19 cellular contexts compared by ENCODE assay signal in genomic region chr1:5965586-5966131, GRCh38.
"Had no signal": no experiment of that assay in that cellular context is flagged by ENCODE, and none has a peak within 500 bp of the region (broad histone marks: within the 10 kb centered on the region; RNA-seq: fewer than 3 reads in every experiment).

No MANE protein-coding gene starts in this region.

- ATAC-seq: gastrocnemius medialis; left ventricle myocardium superior; lower lobe of right lung; natural killer cell; psoas muscle; stimulated activated naive B cell treated with anti-CD40 and anti-IgM and Interleukin-4, amounts not matched to agents 10 μg/mL and 1 μg/mL and 100 μg/mL, for 72 hours had no signal

- H3K9me3 Mint-ChIP-seq: natural killer cell; neural progenitor cell; stimulated activated naive B cell treated with anti-CD40 and anti-IgM and Interleukin-4, amounts not matched to agents 10 μg/mL and 1 μg/mL and 100 μg/mL, for 72 hours; stimulated activated naive CD8-positive, alpha-beta T cell treated with anti-CD3 and anti-CD28 coated beads, Interleukin-15, Interleukin-2, amounts not matched to agents 100 ng/mL and 50 ng/mL, for 24 hours had no signal

- H3K9ac ChIP-seq: neural progenitor cell, parathyroid adenoma had no signal

- H3K4me3 ChIP-seq: dorsolateral prefrontal cortex, gastrocnemius medialis, lower lobe of right lung, neural progenitor cell, psoas muscle, skin epidermis, spleen, thoracic aorta, tibial nerve, vagina had no signal

- H3K4me1 Mint-ChIP-seq: natural killer cell; neural progenitor cell; stimulated activated naive B cell treated with anti-CD40 and anti-IgM and Interleukin-4, amounts not matched to agents 10 μg/mL and 1 μg/mL and 100 μg/mL, for 72 hours had no signal

- H3K79me2 ChIP-seq: parathyroid adenoma had no signal

- DNase-seq: effector CD4-positive, alpha-beta T cell; foreskin fibroblast; gastrocnemius medialis; left ventricle myocardium superior; lower lobe of right lung; natural killer cell; psoas muscle; right cardiac atrium; spleen; stimulated activated CD4-positive, alpha-beta T cell treated with anti-CD3 and anti-CD28 coated beads, Interleukin-4, amount 100 ng/mL, for 4 hours; stimulated activated naive B cell treated with anti-CD40 and anti-IgM and Interleukin-4, amounts not matched to agents 10 μg/mL and 1 μg/mL and 100 μg/mL, for 72 hours had no signal

- H3K27me3 ChIP-seq: dorsolateral prefrontal cortex, gastrocnemius medialis, neural progenitor cell, spleen, tibial nerve, vagina had no signal

- H2AFZ ChIP-seq: neural progenitor cell, parathyroid adenoma had no signal

- H3K9me3 ChIP-seq: gastrocnemius medialis, lower lobe of right lung, psoas muscle, spleen, thoracic aorta, tibial nerve, vagina had no signal

- H3K27me3 Mint-ChIP-seq: stimulated activated naive B cell treated with anti-CD40 and anti-IgM and Interleukin-4, amounts not matched to agents 10 μg/mL and 1 μg/mL and 100 μg/mL, for 72 hours; stimulated activated naive CD8-positive, alpha-beta T cell treated with anti-CD3 and anti-CD28 coated beads, Interleukin-15, Interleukin-2, amounts not matched to agents 100 ng/mL and 50 ng/mL, for 24 hours had no signal

- H3K27ac ChIP-seq: gastrocnemius medialis, lower lobe of right lung, neural progenitor cell, parathyroid adenoma, psoas muscle, spleen, thoracic aorta, tibial nerve, vagina had no signal

- H3K27ac Mint-ChIP-seq: natural killer cell; stimulated activated naive B cell treated with anti-CD40 and anti-IgM and Interleukin-4, amounts not matched to agents 10 μg/mL and 1 μg/mL and 100 μg/mL, for 72 hours; stimulated activated naive CD8-positive, alpha-beta T cell treated with anti-CD3 and anti-CD28 coated beads, Interleukin-15, Interleukin-2, amounts not matched to agents 100 ng/mL and 50 ng/mL, for 24 hours had no signal

- H3K36me3 ChIP-seq: gastrocnemius medialis, neural progenitor cell had no signal

- H3K4me1 ChIP-seq: gastrocnemius medialis, lower lobe of right lung, neural progenitor cell, parathyroid adenoma, psoas muscle, spleen, tibial nerve, vagina had no signal

- H3K4me2 ChIP-seq: neural progenitor cell had no signal

- H3K4me3 Mint-ChIP-seq: natural killer cell; neural progenitor cell; stimulated activated naive B cell treated with anti-CD40 and anti-IgM and Interleukin-4, amounts not matched to agents 10 μg/mL and 1 μg/mL and 100 μg/mL, for 72 hours; stimulated activated naive CD8-positive, alpha-beta T cell treated with anti-CD3 and anti-CD28 coated beads, Interleukin-15, Interleukin-2, amounts not matched to agents 100 ng/mL and 50 ng/mL, for 24 hours had no signal
